ENCODE assay signal across 20 cellular contexts in genomic region chr17:236641-237405, GRCh38. TPM values are rescaled to one million over a fixed set of nuclear protein-coding genes. Genes with fewer than 3 reads are reported as not detected.
DNase-seq lines count a peak whose midpoint lies in the region; ATAC-seq and TF ChIP-seq lines count a peak whose summit lies in the region.
"Had no signal": no experiment of that assay in that cellular context is flagged by ENCODE, and none has a peak within 500 bp of the region (broad histone marks: within the 10 kb centered on the region; RNA-seq: fewer than 3 reads in every experiment).

No MANE protein-coding gene starts in this region.

- TF ChIP-seq CTCF in WTC11 (IDR thresholded peaks at IDR 0.05): no peak
- no peak for TF ChIP-seq CTCF in CD4-positive, alpha-beta T cell (IDR thresholded peaks at IDR 0.05)

- no peaks in the 10 kb centered on the region for H3K27me3 ChIP-seq in H7 (ENCODE audit: control insufficient read depth, insufficient read depth, low read length)
- H3K27me3 ChIP-seq in CD4-positive, alpha-beta T cell (ENCODE audit: control insufficient read depth, insufficient read depth, low read length): no peaks in the 10 kb centered on the region
- H3K27me3 ChIP-seq: uterus had no signal

- H3K4me3 Mint-ChIP-seq in WTC11: no peak overlapping the region
- H3K4me3 Mint-ChIP-seq in CD4-positive, alpha-beta T cell: no peak overlapping the region
- H3K4me3 Mint-ChIP-seq: activated CD4-positive, alpha-beta T cell treated with anti-CD3 and anti-CD28 coated beads, Interleukin-2, amount 10 ng/mL, durations not matched to agents 7 days and 5 days had no signal

- ATAC-seq in WTC11 (peak; percentile 48), left lobe of liver (no peak), sciatic nerve (no peak), GM21576 (IDR thresholded peaks at IDR 0.05; ENCODE audit: unreplicated experiment) (no peak), HG02642 (IDR thresholded peaks at IDR 0.05; ENCODE audit: poor library complexity, unreplicated experiment) (no peak), HG02840 (IDR thresholded peaks at IDR 0.05; ENCODE audit: low FRiP score, unreplicated experiment) (no peak)
- no peak for ATAC-seq in CD4-positive, alpha-beta T cell (ENCODE audit: poor library complexity)
- ATAC-seq: K562, mucosa of descending colon had no signal

- H3K9me3 Mint-ChIP-seq in WTC11: no peaks in the 10 kb centered on the region
- H3K9me3 Mint-ChIP-seq in CD4-positive, alpha-beta T cell: no peaks in the 10 kb centered on the region
- H3K9me3 Mint-ChIP-seq: activated CD4-positive, alpha-beta T cell treated with anti-CD3 and anti-CD28 coated beads, Interleukin-2, amount 10 ng/mL, durations not matched to agents 7 days and 5 days had no signal

- no peaks in the 10 kb centered on the region for H3K27me3 Mint-ChIP-seq in WTC11 (ENCODE audit: low read depth)
- no peaks in the 10 kb centered on the region for H3K27me3 Mint-ChIP-seq in CD4-positive, alpha-beta T cell
- H3K27me3 Mint-ChIP-seq: activated CD4-positive, alpha-beta T cell treated with anti-CD3 and anti-CD28 coated beads, Interleukin-2, amount 10 ng/mL, durations not matched to agents 7 days and 5 days had no signal

- no peak overlapping the region for H3K27ac ChIP-seq in CD4-positive, alpha-beta T cell (ENCODE audit: low read depth, low read length)
- H3K27ac ChIP-seq: HL-60, SK-N-MC, uterus had no signal

- H3K9me3 ChIP-seq in CD4-positive, alpha-beta T cell (ENCODE audit: control insufficient read depth, low read length): no peaks in the 10 kb centered on the region
- H3K9me3 ChIP-seq: mucosa of descending colon, uterus had no signal

- H3K4me3 ChIP-seq in H7 (ENCODE audit: insufficient read depth, low read depth, low read length): no peak overlapping the region
- H3K4me3 ChIP-seq: K562, mucosa of descending colon, SK-N-MC, uterus had no signal

- DNase-seq in H7: peak; percentile 69
- DNase-seq in WTC11 (ENCODE audit: low spot score): peak; percentile 11
- peak; percentile 42 for DNase-seq in left lobe of liver (ENCODE audit: low spot score)
- peak; percentile 31 for DNase-seq in sciatic nerve (ENCODE audit: low spot score)
- no peak for DNase-seq in CD4-positive, alpha-beta T cell
- DNase-seq: activated CD4-positive, alpha-beta T cell treated with anti-CD3 and anti-CD28 coated beads, Interleukin-2, amount 10 ng/mL, durations not matched to agents 7 days and 5 days; anterior cingulate cortex; COR-L47; GOT3; NCI-H526 treated with DMSO at 0.1 percent for 48 hours; OCI-M1; stimulated activated CD4-positive, alpha-beta T cell treated with anti-CD3 and anti-CD28 coated beads, Interleukin-4, amount 100 ng/mL, for 1 hour; uterus had no signal

- CTCF ChIA-PET in WTC11 (lab: Charles Lee): interaction anchor here (0.6 to 1.6 kb wide), 4 partner anchors 23 to 73 kb away, joined by 3 to 5 read pairs (median 4); partner anchors contain the start of gene DOC2B
- CTCF ChIA-PET in CD4-positive, alpha-beta T cell (lab: Charles Lee): no interaction called here

- no peaks in the 10 kb centered on the region for H3K36me3 ChIP-seq in H7 (replicated peaks; ENCODE audit: control insufficient read depth, insufficient read depth, low read length)
- H3K36me3 ChIP-seq: uterus had no signal

- H3K36me3 Mint-ChIP-seq in WTC11: no peaks in the 10 kb centered on the region
- no peaks in the 10 kb centered on the region for H3K36me3 Mint-ChIP-seq in CD4-positive, alpha-beta T cell (ENCODE audit: low read depth)

- H3K27ac Mint-ChIP-seq in WTC11: peak overlapping the region; percentile 80; the same call in 1 of the 2 replicates
- no peak overlapping the region for H3K27ac Mint-ChIP-seq in CD4-positive, alpha-beta T cell
- H3K27ac Mint-ChIP-seq: activated CD4-positive, alpha-beta T cell treated with anti-CD3 and anti-CD28 coated beads, Interleukin-2, amount 10 ng/mL, durations not matched to agents 7 days and 5 days had no signal

- intact Hi-C loops in sciatic nerve (cut with DNase I): no loop called here
- intact Hi-C loops in CD4-positive, alpha-beta T cell (cut with DNase I, micrococcal nuclease): no loop called here

- POLR2A ChIA-PET in WTC11 (lab: Charles Lee): interaction anchor here (0.6 to 1.6 kb wide), 2 partner anchors 10 to 180 kb away, joined by 3 to 5 read pairs; no protein-coding TSS in a partner anchor
- POLR2A ChIA-PET in CD4-positive, alpha-beta T cell (lab: Charles Lee): no interaction called here

- H3K4me1 Mint-ChIP-seq in WTC11: peaks cover 36% of the 10 kb centered on the region
- H3K4me1 Mint-ChIP-seq in CD4-positive, alpha-beta T cell (ENCODE audit: low read depth): no peaks in the 10 kb centered on the region
- H3K4me1 Mint-ChIP-seq: activated CD4-positive, alpha-beta T cell treated with anti-CD3 and anti-CD28 coated beads, Interleukin-2, amount 10 ng/mL, durations not matched to agents 7 days and 5 days had no signal

TF ChIP-seq in WTC11, 78 proteins besides CTCF, POLR2A, EP300 and RAD21:
- TF ChIP-seq NFE2L1 (CRISPR knock-in tag; IDR thresholded peaks at IDR 0.05): no peak
- no peak for TF ChIP-seq SP1 (CRISPR knock-in tag; conservative IDR thresholded peaks at IDR 0.05)
- no peak for TF ChIP-seq ZNF396 (CRISPR knock-in tag; IDR thresholded peaks at IDR 0.05; ENCODE audit: borderline replicate concordance)
- TF ChIP-seq GRHL2 (CRISPR knock-in tag; IDR thresholded peaks at IDR 0.05; ENCODE audit: insufficient replicate concordance, severe bottlenecking): no peak
- TF ChIP-seq CREM (CRISPR knock-in tag; IDR thresholded peaks at IDR 0.05): no peak
- no peak for TF ChIP-seq ELF4 (CRISPR knock-in tag; IDR thresholded peaks at IDR 0.05; ENCODE audit: low read depth)
- no peak for TF ChIP-seq AR (CRISPR knock-in tag; IDR thresholded peaks at IDR 0.05)
- TF ChIP-seq ZNF281 (CRISPR knock-in tag; IDR thresholded peaks at IDR 0.05): no peak
- TF ChIP-seq, protein P1, sequence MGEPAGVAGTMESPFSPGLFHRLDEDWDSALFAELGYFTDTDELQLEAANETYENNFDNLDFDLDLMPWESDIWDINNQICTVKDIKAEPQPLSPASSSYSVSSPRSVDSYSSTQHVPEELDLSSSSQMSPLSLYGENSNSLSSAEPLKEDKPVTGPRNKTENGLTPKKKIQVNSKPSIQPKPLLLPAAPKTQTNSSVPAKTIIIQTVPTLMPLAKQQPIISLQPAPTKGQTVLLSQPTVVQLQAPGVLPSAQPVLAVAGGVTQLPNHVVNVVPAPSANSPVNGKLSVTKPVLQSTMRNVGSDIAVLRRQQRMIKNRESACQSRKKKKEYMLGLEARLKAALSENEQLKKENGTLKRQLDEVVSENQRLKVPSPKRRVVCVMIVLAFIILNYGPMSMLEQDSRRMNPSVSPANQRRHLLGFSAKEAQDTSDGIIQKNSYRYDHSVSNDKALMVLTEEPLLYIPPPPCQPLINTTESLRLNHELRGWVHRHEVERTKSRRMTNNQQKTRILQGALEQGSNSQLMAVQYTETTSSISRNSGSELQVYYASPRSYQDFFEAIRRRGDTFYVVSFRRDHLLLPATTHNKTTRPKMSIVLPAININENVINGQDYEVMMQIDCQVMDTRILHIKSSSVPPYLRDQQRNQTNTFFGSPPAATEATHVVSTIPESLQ (CRISPR knock-in tag; IDR thresholded peaks at IDR 0.05): no peak
- no peak for TF ChIP-seq RELA (CRISPR knock-in tag; IDR thresholded peaks at IDR 0.05; ENCODE audit: borderline replicate concordance)

RNA-seq across cellular contexts. Expression of gene DOC2B, which starts 55.4 kb away (rescaled TPM):
- total RNA-seq in H7 (2014; rRNA removed; shearing (Covaris generic)): 0.04 and 1.1 TPM in 2 replicates
- total RNA-seq in WTC11 (2021): 2.1 to 2.7 TPM (median 2.5 TPM) in 3 replicates
- 0.68 TPM for total RNA-seq in left lobe of liver
- total RNA-seq in sciatic nerve: 27.2 TPM
- under 1 TPM; 0.08 to 0.34 TPM for total RNA-seq in CD4-positive, alpha-beta T cell
- total RNA-seq: activated CD4-positive, alpha-beta T cell treated with anti-CD3 and anti-CD28 coated beads, Interleukin-2, amount 10 ng/mL, durations not matched to agents 7 days and 5 days had no signal

Comparison
In these comparisons a context has a peak if more than half of its experiments do, and no peak if none do; other contexts are left out.
1. DNase-seq: peak in H7 (single experiment), WTC11 (single experiment), left lobe of liver (single experiment) and sciatic nerve (single experiment); none in CD4-positive, alpha-beta T cell (0 of 10).